2 cellular contexts compared by ENCODE assay signal in genomic region chr4:29326004-29326403, GRCh38.
TF ChIP-seq lines count a peak whose summit lies in the region.

No MANE protein-coding gene starts in this region.

TF ChIP-seq in endothelial cell of umbilical vein, 7 proteins besides CTCF, POLR2A, EP300 and RAD21 (continued from another document):
- no peak for TF ChIP-seq MAX (IDR thresholded peaks at IDR 0.05; ENCODE audit: insufficient read depth, insufficient read length)
- TF ChIP-seq GATA2 (IDR thresholded peaks at IDR 0.05; ENCODE audit: insufficient read depth, insufficient read length, low read depth, low read length): no peak
- TF ChIP-seq EZH2 (IDR thresholded peaks at IDR 0.05; ENCODE audit: borderline replicate concordance, low read depth, low read length, severe bottlenecking): no peak
- TF ChIP-seq POLR2AphosphoS5 (IDR thresholded peaks at IDR 0.05; ENCODE audit: insufficient read depth, low read depth, low read length): no peak

TF ChIP-seq in neural cell, 6 proteins besides CTCF, POLR2A, EP300 and RAD21 (continued from another document):
- TF ChIP-seq REST (IDR thresholded peaks at IDR 0.05; ENCODE audit: borderline replicate concordance) (peak; percentile 16), MXI1 (conservative IDR thresholded peaks at IDR 0.05; ENCODE audit: poor library complexity, severe bottlenecking) (no peak), SMC3 (conservative IDR thresholded peaks at IDR 0.05; ENCODE audit: poor library complexity) (no peak)
